Comparison of ENCODE assay signal across 1 cellular context in genomic region chr2:69061518-69061917, GRCh38.
TF ChIP-seq lines count a peak whose summit lies in the region.

No MANE protein-coding gene starts in this region.

TF ChIP-seq in WTC11, 78 proteins besides CTCF, POLR2A, EP300 and RAD21 (continued from another document):
- TF ChIP-seq ATF6 (CRISPR knock-in tag; IDR thresholded peaks at IDR 0.05) (no peak), FOXK1 (CRISPR knock-in tag; IDR thresholded peaks at IDR 0.05) (no peak), GTF2I (CRISPR knock-in tag; conservative IDR thresholded peaks at IDR 0.05) (no peak), JAZF1 (CRISPR knock-in tag; IDR thresholded peaks at IDR 0.05) (no peak)
TF ChIP-seq in WTC11: peak in this region for 0.
